15 cellular contexts compared by ENCODE assay signal in genomic region chr14:94364964-94365363, GRCh38. TPM values are rescaled to one million over a fixed set of nuclear protein-coding genes. Genes with fewer than 3 reads are reported as not detected.
A peak's percentile ranks its signal among the peaks of the same experiment; 100 is the strongest.
DNase-seq lines count a peak whose midpoint lies in the region; ATAC-seq and TF ChIP-seq lines count a peak whose summit lies in the region.
"Had no signal": no experiment of that assay in that cellular context is flagged by ENCODE, and none has a peak within 500 bp of the region (broad histone marks: within the 10 kb centered on the region; RNA-seq: fewer than 3 reads in every experiment).

No MANE protein-coding gene starts in this region.

- H3K27me3 ChIP-seq in neuronal stem cell (ENCODE audit: control insufficient read depth in 3 of 3, insufficient read depth in 3 of 3, low read depth in 1 of 3, low read length in 3 of 3) (peaks cover 0 to 5% (median 0%) of the 10 kb centered on the region in 3 experiments), upper lobe of right lung (no peaks in the 10 kb centered on the region), foreskin keratinocyte (no peaks in the 10 kb centered on the region)
- H3K27me3 ChIP-seq: BLaER1 treated with 17β-estradiol and CSF1 and Interleukin-3, amounts not matched to agents 10 nM and 100 nM had no signal

- H3K14ac ChIP-seq in neuronal stem cell (ENCODE audit: low read length): no peak overlapping the region

- POLR2A ChIA-PET in GM10248 (lab: Yijun Ruan, JAX): no interaction called here
- POLR2A ChIA-PET in naive thymus-derived CD8-positive, alpha-beta T cell (lab: Charles Lee): no interaction called here

- CTCF ChIA-PET in GM10248 (lab: Yijun Ruan, JAX): interaction anchor here (1.3 kb wide), 1 partner anchor 12 kb away, joined by 3 read pairs; no protein-coding TSS in a partner anchor

- no peak overlapping the region for H3K9ac ChIP-seq in neuronal stem cell (ENCODE audit: low read depth, low read length, poor library complexity)
- H3K9ac ChIP-seq: BLaER1 treated with 17β-estradiol and CSF1 and Interleukin-3, amounts not matched to agents 10 nM and 100 nM had no signal

- H3K4me1 ChIP-seq in neuronal stem cell (ENCODE audit: control insufficient read depth in 2 of 2, insufficient read depth in 1 of 2, low read depth in 1 of 2, low read length in 2 of 2) (peaks cover 0 to 4% of the 10 kb centered on the region in 2 donors), upper lobe of right lung (no peaks in the 10 kb centered on the region), foreskin keratinocyte (peaks cover 3% of the 10 kb centered on the region)
- H3K4me1 ChIP-seq: HAP-1 had no signal

- H2AFZ ChIP-seq in neuronal stem cell (ENCODE audit: low read length): no peak overlapping the region

- ATAC-seq in upper lobe of right lung (no peak), foreskin keratinocyte (no peak)
- no peak for ATAC-seq in naive thymus-derived CD8-positive, alpha-beta T cell

- no peak overlapping the region for H4K8ac ChIP-seq in neuronal stem cell (ENCODE audit: low read depth, low read length)

- H3K36me3 ChIP-seq in neuronal stem cell (replicated peaks in 1 of 2; ENCODE audit: control insufficient read depth in 2 of 2, insufficient read depth in 2 of 2, low read length in 2 of 2): no peaks in the 10 kb centered on the region
- H3K36me3 ChIP-seq in upper lobe of right lung: no peaks in the 10 kb centered on the region
- H3K36me3 ChIP-seq: BLaER1 treated with 17β-estradiol and CSF1 and Interleukin-3, amounts not matched to agents 10 nM and 100 nM; HAP-1 had no signal

- H4K91ac ChIP-seq in neuronal stem cell (ENCODE audit: low read depth, low read length, poor library complexity): no peak overlapping the region

- WGBS in neuronal stem cell (ENCODE audit: extremely low coverage in 2 of 2, insufficient read length in 2 of 2, insufficient replicate concordance in 1 of 2), 2 donors: no CpG with 5 or more reads among the region's 5 CpGs

- no peak overlapping the region for H2BK5ac ChIP-seq in neuronal stem cell (ENCODE audit: low read length)

- H3K4me2 ChIP-seq in neuronal stem cell (ENCODE audit: insufficient read depth, low read length, poor library complexity, severe bottlenecking): no peak overlapping the region

- no peak overlapping the region for H2BK15ac ChIP-seq in neuronal stem cell (ENCODE audit: low read length)

- peak overlapping the region; percentile 2 for H3K18ac ChIP-seq in neuronal stem cell (ENCODE audit: low read length)

- no peak overlapping the region for H2BK12ac ChIP-seq in neuronal stem cell (ENCODE audit: low read length)

- no peak overlapping the region for H3K23ac ChIP-seq in neuronal stem cell (ENCODE audit: low read depth, low read length, poor library complexity)

- H3K27ac ChIP-seq in coronary artery: no peak overlapping the region
- H3K27ac ChIP-seq in neuronal stem cell (replicated peaks; ENCODE audit: low read length): no peak overlapping the region
- no peak overlapping the region for H3K27ac ChIP-seq in upper lobe of right lung
- H3K27ac ChIP-seq in foreskin keratinocyte: no peak overlapping the region

- H3K27me3 Mint-ChIP-seq in naive thymus-derived CD8-positive, alpha-beta T cell: peaks cover 8 to 38% (median 12%) of the 10 kb centered on the region in 5 donors
- H3K27me3 Mint-ChIP-seq: CD4-positive, CD25-positive, alpha-beta regulatory T cell had no signal

- H2AK5ac ChIP-seq in neuronal stem cell (ENCODE audit: low read depth, low read length): no peak overlapping the region

- no peaks in the 10 kb centered on the region for H3K9me3 Mint-ChIP-seq in naive thymus-derived CD8-positive, alpha-beta T cell

- H3K4ac ChIP-seq in neuronal stem cell (ENCODE audit: low read length): no peak overlapping the region

- H3K36me3 Mint-ChIP-seq in naive thymus-derived CD8-positive, alpha-beta T cell: no peaks in the 10 kb centered on the region
- H3K36me3 Mint-ChIP-seq: CD4-positive, CD25-positive, alpha-beta regulatory T cell had no signal

- no peak overlapping the region for H2BK120ac ChIP-seq in neuronal stem cell (ENCODE audit: low read depth, low read length)

- H3K4me1 Mint-ChIP-seq in naive thymus-derived CD8-positive, alpha-beta T cell: no peaks in the 10 kb centered on the region
- H3K4me1 Mint-ChIP-seq: CD4-positive, CD25-positive, alpha-beta regulatory T cell had no signal

- H3K27ac Mint-ChIP-seq in naive thymus-derived CD8-positive, alpha-beta T cell: no peak overlapping the region
- H3K27ac Mint-ChIP-seq: CD4-positive, CD25-positive, alpha-beta regulatory T cell had no signal

- no peak overlapping the region for H3K4me3 Mint-ChIP-seq in naive thymus-derived CD8-positive, alpha-beta T cell
- H3K4me3 Mint-ChIP-seq: CD4-positive, CD25-positive, alpha-beta regulatory T cell had no signal

- no peaks in the 10 kb centered on the region for H3K79me1 ChIP-seq in neuronal stem cell (ENCODE audit: low read depth, low read length)

- H3K4me3 ChIP-seq in coronary artery (no peak overlapping the region), neuronal stem cell (ENCODE audit: low read length in 2 of 2) (no peak overlapping the region), upper lobe of right lung (no peak overlapping the region)
- H3K4me3 ChIP-seq: BLaER1 treated with 17β-estradiol and CSF1 and Interleukin-3, amounts not matched to agents 10 nM and 100 nM; HAP-1 had no signal

- no peaks in the 10 kb centered on the region for H3K9me3 ChIP-seq in neuronal stem cell (replicated peaks in 1 of 2; ENCODE audit: control insufficient read depth in 2 of 2, insufficient read depth in 1 of 2, low read depth in 1 of 2, low read length in 2 of 2)
- H3K9me3 ChIP-seq in upper lobe of right lung: no peaks in the 10 kb centered on the region
- H3K9me3 ChIP-seq: BLaER1 treated with 17β-estradiol and CSF1 and Interleukin-3, amounts not matched to agents 10 nM and 100 nM; HAP-1 had no signal

- intact Hi-C loops in upper lobe of right lung (cut with DNase I): no loop called here

- TF ChIP-seq CTCF in coronary artery (IDR thresholded peaks at IDR 0.05) (no peak), upper lobe of right lung (IDR thresholded peaks at IDR 0.05) (no peak), GM10248 (IDR thresholded peaks at IDR 0.05; ENCODE audit: control extremely low read depth, extremely low read depth, low read depth, missing control alignments) (no peak), foreskin keratinocyte (conservative IDR thresholded peaks at IDR 0.05) (no peak)

- peak; percentile 14 for DNase-seq in activated effector memory CD4-positive, alpha-beta T cell treated with anti-CD3 and anti-CD28 coated beads, Interleukin-2, amount 50 U/mL, for 16 hours
- DNase-seq in activated effector memory CD4-positive, alpha-beta T cell treated with Interleukin-2 at 50 U/mL for 16 hours: no peak
- peak; percentile 47 for DNase-seq in coronary artery (ENCODE audit: low spot score)
- DNase-seq in neuronal stem cell (ENCODE audit: low spot score): no peak
- DNase-seq in upper lobe of right lung: peak; percentile 55
- no peak for DNase-seq in GM10248 (ENCODE audit: extremely low spot score)
- no peak for DNase-seq in naive thymus-derived CD8-positive, alpha-beta T cell
- DNase-seq in foreskin keratinocyte: no peak
- DNase-seq: 8988T; CD4-positive, CD25-positive, alpha-beta regulatory T cell; DMS53; GF-D8; GOT3 had no signal

RNA-seq across cellular contexts. Expression of gene SERPINA2, which starts 1.5 kb away (rescaled TPM):
- not detected for polyA plus RNA-seq in neuronal stem cell (2013, experiment 1 of 2)
- polyA plus RNA-seq in neuronal stem cell (2013, experiment 2 of 2): not detected
- not detected for total RNA-seq in upper lobe of right lung
- not detected for total RNA-seq in naive thymus-derived CD8-positive, alpha-beta T cell
- not detected for polyA plus RNA-seq in naive thymus-derived CD8-positive, alpha-beta T cell
- not detected in 2 replicates for total RNA-seq in foreskin keratinocyte
- not detected in 2 replicates for polyA plus RNA-seq in foreskin keratinocyte
- total RNA-seq: CD4-positive, CD25-positive, alpha-beta regulatory T cell had no signal
- polyA plus RNA-seq: CD4-positive, CD25-positive, alpha-beta regulatory T cell had no signal

RNA-seq across cellular contexts. Expression of gene SERPINA1, which starts 23.4 kb away (rescaled TPM):
- polyA plus RNA-seq in neuronal stem cell (2013, experiment 1 of 2): not detected
- polyA plus RNA-seq in neuronal stem cell (2013, experiment 2 of 2): 0.03 TPM
- total RNA-seq in upper lobe of right lung: 1,017 TPM
- total RNA-seq in naive thymus-derived CD8-positive, alpha-beta T cell: not detected
- polyA plus RNA-seq in naive thymus-derived CD8-positive, alpha-beta T cell: 1 to 10 TPM in 1 of 3 donors, under 1 TPM in 1, not detected in 1; 0.64 to 1.6 TPM
- 0.14 and 0.20 TPM in 2 replicates for total RNA-seq in foreskin keratinocyte
- polyA plus RNA-seq in foreskin keratinocyte: 0.12 and 0.39 TPM in 2 replicates
- total RNA-seq: CD4-positive, CD25-positive, alpha-beta regulatory T cell had no signal

RNA-seq across cellular contexts. Expression of gene SERPINA6, which starts 41.8 kb away (rescaled TPM):
- not detected for polyA plus RNA-seq in neuronal stem cell (2013, experiment 1 of 2)
- polyA plus RNA-seq in neuronal stem cell (2013, experiment 2 of 2): not detected
- total RNA-seq in upper lobe of right lung: not detected
- total RNA-seq in naive thymus-derived CD8-positive, alpha-beta T cell: not detected
- not detected for polyA plus RNA-seq in naive thymus-derived CD8-positive, alpha-beta T cell
- not detected in 2 replicates for total RNA-seq in foreskin keratinocyte
- not detected in 2 replicates for polyA plus RNA-seq in foreskin keratinocyte
- total RNA-seq: CD4-positive, CD25-positive, alpha-beta regulatory T cell had no signal
- polyA plus RNA-seq: CD4-positive, CD25-positive, alpha-beta regulatory T cell had no signal

Comparison
In these comparisons a context has a peak if more than half of its experiments do, and no peak if none do; other contexts are left out.
1. DNase-seq: peak in activated effector memory CD4-positive, alpha-beta T cell treated with anti-CD3 and anti-CD28 coated beads, Interleukin-2, amount 50 U/mL, for 16 hours (single experiment), coronary artery (single experiment) and upper lobe of right lung (single experiment); none in activated effector memory CD4-positive, alpha-beta T cell treated with Interleukin-2 at 50 U/mL for 16 hours (single experiment), neuronal stem cell (single experiment), GM10248 (single experiment), naive thymus-derived CD8-positive, alpha-beta T cell (0 of 10) and foreskin keratinocyte (0 of 2).
2. RNA of gene SERPINA1, which starts 23.4 kb away (total RNA-seq): 1,017 TPM in upper lobe of right lung (single experiment); 0.14 to 0.20 TPM in foreskin keratinocyte and not detected in naive thymus-derived CD8-positive, alpha-beta T cell; every median in the first group is over 100 times any median in the second.